ENCODE assay signal across 1 cellular context in genomic region chr7:26189000-26189539, GRCh38.
A peak's percentile ranks its signal among the peaks of the same experiment; 100 is the strongest.
TF ChIP-seq lines count a peak whose summit lies in the region.

No MANE protein-coding gene starts in this region.

TF ChIP-seq in K562, 482 proteins besides CTCF, POLR2A, EP300 and RAD21 (continued from another document and continues in another):
- TF ChIP-seq EWSR1 (IDR thresholded peaks at IDR 0.05; ENCODE audit: borderline replicate concordance, low read depth, partially characterized antibody) (peak; percentile 77), PATZ1 (CRISPR knock-in tag; IDR thresholded peaks at IDR 0.05; ENCODE audit: borderline replicate concordance) (peak; percentile 48; the same call in 1 of the 2 replicates), FUS (optimal IDR thresholded peaks at IDR 0.05; ENCODE audit: low read depth, low read length) (peak; percentile 78), ZNF431 (CRISPR knock-in tag; IDR thresholded peaks at IDR 0.05) (peak; percentile 67; the same call in 1 of the 2 replicates), CGGBP1 (CRISPR knock-in tag; IDR thresholded peaks at IDR 0.05) (peak; percentile 50; the same call in 1 of the 2 replicates), POLR2G (IDR thresholded peaks at IDR 0.05; ENCODE audit: low read depth, low read length) (peak; percentile 57), CCNT2 (IDR thresholded peaks at IDR 0.05; ENCODE audit: borderline replicate concordance, extremely low read depth, insufficient read length, low read depth, low read length) (peak; percentile 48), BACH1 (tag; IDR thresholded peaks at IDR 0.05) (no peak), SUPT5H (IDR thresholded peaks at IDR 0.05) (peak; percentile 38), STAT5A (IDR thresholded peaks at IDR 0.05; ENCODE audit: borderline replicate concordance, low read length) (peak; percentile 54; the same call in 1 of the 2 replicates), CEBPB (tag; IDR thresholded peaks at IDR 0.05) (peak; percentile 91), SRSF9 (IDR thresholded peaks at IDR 0.05; ENCODE audit: borderline replicate concordance, low read depth, low read length) (no peak), NFXL1 (CRISPR knock-in tag; IDR thresholded peaks at IDR 0.05) (0 out of 2 replicates have a peak, but pooled peaks have one; percentile 6), ZNF77 (CRISPR knock-in tag; IDR thresholded peaks at IDR 0.05) (no peak), ZNF347 (CRISPR knock-in tag; IDR thresholded peaks at IDR 0.05; ENCODE audit: low read depth) (0 out of 2 replicates have a peak, but pooled peaks have one; percentile 14), ZBED1 (IDR thresholded peaks at IDR 0.05) (peak; percentile 62; the same call in 1 of the 2 replicates), ZNF551 (CRISPR knock-in tag; IDR thresholded peaks at IDR 0.05) (peak; percentile 9; the same call in 1 of the 2 replicates), SMARCE1 (IDR thresholded peaks at IDR 0.05) (no peak), CBFB (CRISPR knock-in tag; IDR thresholded peaks at IDR 0.05) (no peak), MCM2 (IDR thresholded peaks at IDR 0.05; ENCODE audit: low read depth) (no peak), PHTF2 (CRISPR knock-in tag; IDR thresholded peaks at IDR 0.05) (peak; percentile 34; the same call in 1 of the 2 replicates), THRB (CRISPR knock-in tag; conservative IDR thresholded peaks at IDR 0.05) (peak; percentile 93), CHD1 (IDR thresholded peaks at IDR 0.05; ENCODE audit: low read length) (no peak), GTF2B (IDR thresholded peaks at IDR 0.05; ENCODE audit: extremely low read depth, insufficient read length) (no peak), RNF2 (IDR thresholded peaks at IDR 0.05) (peak; percentile 19; the same call in 1 of the 2 replicates), MGA (IDR thresholded peaks at IDR 0.05) (no peak), HBP1 (CRISPR knock-in tag; IDR thresholded peaks at IDR 0.05) (peak; percentile 51; the same call in 1 of the 2 replicates), POLR2B (IDR thresholded peaks at IDR 0.05; ENCODE audit: low read depth, partially characterized antibody) (peak; percentile 34), GATAD2A (IDR thresholded peaks at IDR 0.05) (no peak), THRAP3 (IDR thresholded peaks at IDR 0.05; ENCODE audit: borderline replicate concordance) (0 out of 2 replicates have a peak, but pooled peaks have one; percentile 69), NCOA6 (IDR thresholded peaks at IDR 0.05) (0 out of 2 replicates have a peak, but pooled peaks have one; percentile 21), CBX3 (IDR thresholded peaks at IDR 0.05; ENCODE audit: borderline replicate concordance in 1 of 2, low read length in 2 of 2) (0 out of 3 replicates have a peak, but pooled peaks of 1 of the 2 experiments have one; percentile 14), ZNF316 (IDR thresholded peaks at IDR 0.05) (0 out of 2 replicates have a peak, but pooled peaks have one; percentile 20), ZNF695 (CRISPR knock-in tag; IDR thresholded peaks at IDR 0.05) (no peak), E2F8 (IDR thresholded peaks at IDR 0.05; ENCODE audit: low read depth, partially characterized antibody) (no peak), ZNF639 (CRISPR knock-in tag; conservative IDR thresholded peaks at IDR 0.05 in 1 of 2, IDR thresholded peaks at IDR 0.05 in 1 of 2) (0 out of 4 replicates have a peak, but pooled peaks of 1 of the 2 experiments have one; percentile 1), PCBP1 (IDR thresholded peaks at IDR 0.05; ENCODE audit: low read depth, low read length, poor library complexity, severe bottlenecking) (no peak), ATF1 (CRISPR knock-in tag; IDR thresholded peaks at IDR 0.05) (no peak), ATF1 (tag; IDR thresholded peaks at IDR 0.05) (no peak), SMAD3 (CRISPR knock-in tag; conservative IDR thresholded peaks at IDR 0.05) (peak; percentile 72; the same call in 1 of the 2 replicates), ADNP (tag; IDR thresholded peaks at IDR 0.05) (0 out of 2 replicates have a peak, but pooled peaks have one; percentile 39)
